In genomic region chr3:126121632-126122031, GRCh38 we compare ENCODE assay signal across 22 cellular contexts. TPM values are rescaled to one million over a fixed set of nuclear protein-coding genes. Genes with fewer than 3 reads are reported as not detected.
DNase-seq lines count a peak whose midpoint lies in the region; ATAC-seq and TF ChIP-seq lines count a peak whose summit lies in the region.
"Had no signal": no experiment of that assay in that cellular context is flagged by ENCODE, and none has a peak within 500 bp of the region (broad histone marks: within the 10 kb centered on the region; RNA-seq: fewer than 3 reads in every experiment).

No MANE protein-coding gene starts in this region.

- H2BK12ac ChIP-seq in H9 (ENCODE audit: insufficient read length, low read depth, low read length) = no peak overlapping the region

- H3K23me2 ChIP-seq in H9 (ENCODE audit: insufficient read length, low read depth, low read length, poor library complexity, severe bottlenecking) = no peaks in the 10 kb centered on the region

- no peak overlapping the region for H2BK120ac ChIP-seq in H9 (ENCODE audit: low read depth, low read length, poor library complexity, severe bottlenecking)

- H3K23ac ChIP-seq in H9 (ENCODE audit: insufficient read length, low read depth, low read length) = no peak overlapping the region

- no peak overlapping the region for H3K4me3 Mint-ChIP-seq in H9
- H3K4me3 Mint-ChIP-seq in activated CD8-positive, alpha-beta memory T cell treated with anti-CD3 and anti-CD28 coated beads, Interleukin-2, amount 10 ng/mL, durations not matched to agents 7 days and 5 days = no peak overlapping the region
- H3K4me3 Mint-ChIP-seq in activated T-helper 2 cell treated with anti-CD3 and anti-CD28 coated beads, Interferon-gamma antibody, Interleukin-2, Interleukin-4, amounts not matched to agents 10 μg/mL and 5 μg/mL and 100 μg/mL, durations not matched to agents 14 hours and 24 hours and 36 hours (ENCODE audit: low read depth) = no peak overlapping the region
- H3K4me3 Mint-ChIP-seq: CD4-positive, alpha-beta memory T cell had no signal

- H3K36me3 ChIP-seq in stomach (peaks cover 0 to 3% (median 0%) of the 10 kb centered on the region in 4 donors), left ventricle myocardium inferior (no peaks in the 10 kb centered on the region)
- H3K36me3 ChIP-seq: BE2C, HAP-1, SJCRH30 had no signal

- no peak overlapping the region for H4K5ac ChIP-seq in H9 (ENCODE audit: insufficient read length, low read depth, low read length)

- H3K4me2 ChIP-seq in H9 (ENCODE audit: insufficient read depth, insufficient read length, low read length) = no peak overlapping the region

- H3K27ac ChIP-seq in H9 (ENCODE audit: insufficient read length, low read depth, low read length) = no peak overlapping the region
- H3K27ac ChIP-seq in stomach = no peak overlapping the region
- H3K27ac ChIP-seq in left ventricle myocardium inferior (replicated peaks) = no peak overlapping the region
- H3K27ac ChIP-seq: RWPE1, SJCRH30 had no signal

- peaks cover 12 to 32% of the 10 kb centered on the region in 2 experiments for H3K4me1 Mint-ChIP-seq in H9
- H3K4me1 Mint-ChIP-seq in activated CD8-positive, alpha-beta memory T cell treated with anti-CD3 and anti-CD28 coated beads, Interleukin-2, amount 10 ng/mL, durations not matched to agents 7 days and 5 days = no peaks in the 10 kb centered on the region
- no peaks in the 10 kb centered on the region for H3K4me1 Mint-ChIP-seq in activated T-helper 2 cell treated with anti-CD3 and anti-CD28 coated beads, Interferon-gamma antibody, Interleukin-2, Interleukin-4, amounts not matched to agents 10 μg/mL and 5 μg/mL and 100 μg/mL, durations not matched to agents 14 hours and 24 hours and 36 hours (ENCODE audit: low read depth)
- H3K4me1 Mint-ChIP-seq: CD4-positive, alpha-beta memory T cell had no signal

- H3K14ac ChIP-seq in H9 (ENCODE audit: insufficient read depth, low read length) = no peak overlapping the region

- no peak overlapping the region for H3K4me3 ChIP-seq in stomach
- H3K4me3 ChIP-seq in left ventricle myocardium inferior = no peak overlapping the region
- H3K4me3 ChIP-seq: HAP-1, SJCRH30 had no signal

- H2BK5ac ChIP-seq in H9 (ENCODE audit: insufficient read length, low read length) = no peak overlapping the region

- H3K36me3 Mint-ChIP-seq in H9 (ENCODE audit: insufficient read depth in 1 of 3, low read depth in 3 of 3) = no peaks in the 10 kb centered on the region
- no peaks in the 10 kb centered on the region for H3K36me3 Mint-ChIP-seq in activated CD8-positive, alpha-beta memory T cell treated with anti-CD3 and anti-CD28 coated beads, Interleukin-2, amount 10 ng/mL, durations not matched to agents 7 days and 5 days
- no peaks in the 10 kb centered on the region for H3K36me3 Mint-ChIP-seq in activated T-helper 2 cell treated with anti-CD3 and anti-CD28 coated beads, Interferon-gamma antibody, Interleukin-2, Interleukin-4, amounts not matched to agents 10 μg/mL and 5 μg/mL and 100 μg/mL, durations not matched to agents 14 hours and 24 hours and 36 hours (ENCODE audit: low read depth)
- H3K36me3 Mint-ChIP-seq: CD4-positive, alpha-beta memory T cell had no signal

- TF ChIP-seq POLR2A in stomach (IDR thresholded peaks at IDR 0.05) = no peak

- no peak overlapping the region for H2BK15ac ChIP-seq in H9 (ENCODE audit: low read depth, low read length)

- H3K27me3 ChIP-seq in H9 (ENCODE audit: insufficient read depth, low read length) (no peaks in the 10 kb centered on the region), stomach (peaks cover 0 to 4% (median 0%) of the 10 kb centered on the region in 3 donors), left ventricle myocardium inferior (ENCODE audit: low read depth) (no peaks in the 10 kb centered on the region)

- H3K9me3 ChIP-seq in H9 (ENCODE audit: control insufficient read depth, low read depth, low read length) (no peaks in the 10 kb centered on the region), stomach (no peaks in the 10 kb centered on the region), left ventricle myocardium inferior (replicated peaks) (no peaks in the 10 kb centered on the region)
- H3K9me3 ChIP-seq: BE2C, HAP-1, SJCRH30 had no signal

- H2BK20ac ChIP-seq in H9 (ENCODE audit: low read depth, low read length, poor library complexity, severe bottlenecking) = no peak overlapping the region

- no peak overlapping the region for H4K8ac ChIP-seq in H9 (replicated peaks; ENCODE audit: insufficient read length, low read depth, low read length)

- H4K91ac ChIP-seq in H9 (ENCODE audit: insufficient read length, low read depth, low read length) = no peak overlapping the region

- no peak overlapping the region for H3K56ac ChIP-seq in H9 (ENCODE audit: insufficient read length, low read depth, low read length)

- intact Hi-C loops in stomach (cut with DNase I; ENCODE audit: low total_unique reads) (loop anchor here (10.0 kb wide), 1 partner anchor 273 kb away; the partner anchor contains the start of gene CFAP100), left ventricle myocardium inferior (cut with micrococcal nuclease) (no loop called here)
- intact Hi-C loops in activated T-helper 2 cell treated with anti-CD3 and anti-CD28 coated beads, Interferon-gamma antibody, Interleukin-2, Interleukin-4, amounts not matched to agents 10 μg/mL and 5 μg/mL and 100 μg/mL, durations not matched to agents 14 hours and 24 hours and 36 hours (cut with micrococcal nuclease) = no loop called here

- H3K9ac ChIP-seq in H9 (ENCODE audit: extremely low read depth, insufficient read length, low read length) = no peak overlapping the region

- no peaks in the 10 kb centered on the region for H3K79me2 ChIP-seq in H9 (ENCODE audit: insufficient read depth, low read length)

- peaks cover 12% of the 10 kb centered on the region for H3K27me3 Mint-ChIP-seq in H9 (ENCODE audit: low read depth)
- H3K27me3 Mint-ChIP-seq in activated CD8-positive, alpha-beta memory T cell treated with anti-CD3 and anti-CD28 coated beads, Interleukin-2, amount 10 ng/mL, durations not matched to agents 7 days and 5 days = peaks cover 13% of the 10 kb centered on the region
- peaks cover 1% of the 10 kb centered on the region for H3K27me3 Mint-ChIP-seq in activated T-helper 2 cell treated with anti-CD3 and anti-CD28 coated beads, Interferon-gamma antibody, Interleukin-2, Interleukin-4, amounts not matched to agents 10 μg/mL and 5 μg/mL and 100 μg/mL, durations not matched to agents 14 hours and 24 hours and 36 hours (ENCODE audit: low read depth)

- no CpG with 5 or more reads among the region's 4 CpGs for WGBS in H9 (ENCODE audit: extremely low coverage, insufficient read length, low lambda C conversion rate)
- 81 to 92% (median 89%) methylated on average over 4 of the region's 4 CpGs for WGBS in stomach, 5 donors

- H4K20me1 ChIP-seq in H9 (ENCODE audit: control insufficient read depth, insufficient read depth, insufficient read length) = no peaks in the 10 kb centered on the region

- H2AK5ac ChIP-seq in H9 (ENCODE audit: insufficient read length, low read length) = no peak overlapping the region

- no peak overlapping the region for H3T11ph ChIP-seq in H9 (ENCODE audit: low read length)

- ATAC-seq in activated CD8-positive, alpha-beta memory T cell treated with anti-CD3 and anti-CD28 coated beads, Interleukin-2, amount 10 ng/mL, durations not matched to agents 7 days and 5 days = no peak
- ATAC-seq in left lobe of liver = no peak

- CTCF ChIA-PET in activated CD8-positive, alpha-beta memory T cell treated with anti-CD3 and anti-CD28 coated beads, Interleukin-2, amount 10 ng/mL, durations not matched to agents 7 days and 5 days (lab: Charles Lee) = no interaction called here

- H3K4ac ChIP-seq in H9 (ENCODE audit: low read depth, low read length) = no peak overlapping the region

- H3K79me1 ChIP-seq in H9 (ENCODE audit: insufficient read depth, low read depth, low read length, poor library complexity, severe bottlenecking) = no peaks in the 10 kb centered on the region

- H3K27ac Mint-ChIP-seq in H9 = no peak overlapping the region
- no peak overlapping the region for H3K27ac Mint-ChIP-seq in activated CD8-positive, alpha-beta memory T cell treated with anti-CD3 and anti-CD28 coated beads, Interleukin-2, amount 10 ng/mL, durations not matched to agents 7 days and 5 days
- H3K27ac Mint-ChIP-seq in activated T-helper 2 cell treated with anti-CD3 and anti-CD28 coated beads, Interferon-gamma antibody, Interleukin-2, Interleukin-4, amounts not matched to agents 10 μg/mL and 5 μg/mL and 100 μg/mL, durations not matched to agents 14 hours and 24 hours and 36 hours = no peak overlapping the region
- H3K27ac Mint-ChIP-seq: CD4-positive, alpha-beta memory T cell had no signal

- no peaks in the 10 kb centered on the region for H3K9me3 Mint-ChIP-seq in H9
- H3K9me3 Mint-ChIP-seq in activated CD8-positive, alpha-beta memory T cell treated with anti-CD3 and anti-CD28 coated beads, Interleukin-2, amount 10 ng/mL, durations not matched to agents 7 days and 5 days (ENCODE audit: low read depth) = no peaks in the 10 kb centered on the region
- no peaks in the 10 kb centered on the region for H3K9me3 Mint-ChIP-seq in activated T-helper 2 cell treated with anti-CD3 and anti-CD28 coated beads, Interferon-gamma antibody, Interleukin-2, Interleukin-4, amounts not matched to agents 10 μg/mL and 5 μg/mL and 100 μg/mL, durations not matched to agents 14 hours and 24 hours and 36 hours

- TF ChIP-seq EP300 in stomach (IDR thresholded peaks at IDR 0.05) = no peak

- no peak for TF ChIP-seq CTCF in H9 (conservative IDR thresholded peaks at IDR 0.05)
- TF ChIP-seq CTCF in stomach (IDR thresholded peaks at IDR 0.05) = no peak
- no peak for TF ChIP-seq CTCF in left ventricle myocardium inferior (IDR thresholded peaks at IDR 0.05; ENCODE audit: borderline replicate concordance)

- H3K4me1 ChIP-seq in H9 (ENCODE audit: insufficient read depth, low read length) (no peaks in the 10 kb centered on the region), stomach (no peaks in the 10 kb centered on the region), left ventricle myocardium inferior (no peaks in the 10 kb centered on the region)
- H3K4me1 ChIP-seq: BE2C, HAP-1, SJCRH30 had no signal

- H2AFZ ChIP-seq in H9 (ENCODE audit: low read length) = no peak overlapping the region

- peak; percentile 36 for DNase-seq in H9
- peak; percentile 22 for DNase-seq in activated CD8-positive, alpha-beta memory T cell treated with anti-CD3 and anti-CD28 coated beads, Interleukin-2, amount 10 ng/mL, durations not matched to agents 7 days and 5 days
- DNase-seq in left lobe of liver (ENCODE audit: low spot score) = peak; percentile 16
- peak; percentile 11 for DNase-seq in stomach
- no peak for DNase-seq in activated T-helper 2 cell treated with anti-CD3 and anti-CD28 coated beads, Interferon-gamma antibody, Interleukin-2, Interleukin-4, amounts not matched to agents 10 μg/mL and 5 μg/mL and 100 μg/mL, durations not matched to agents 14 hours and 24 hours and 36 hours (ENCODE audit: low spot score)
- no peak for DNase-seq in left ventricle myocardium inferior
- no peak for DNase-seq in NCI-H1436 (lab: John Stamatoyannopoulos, UW)
- DNase-seq: BE2C; CD4-positive, alpha-beta memory T cell; DND-41; GDM1; IMR-90; NCI-H1417 treated with DMSO at 0.1 percent for 48 hours; NCI-H2081; NCI-H226; NCI-H526 treated with DMSO at 0.1 percent for 48 hours; NK-92 treated with Interleukin-12 subunit alpha and Interleukin-12 subunit beta, amount 100 ng/mL, for 24 hours; OCI-M1; SJCRH30 had no signal

- H3K18ac ChIP-seq in H9 (ENCODE audit: insufficient read length, low read depth, low read length) = no peak overlapping the region

RNA-seq across cellular contexts. Expression of gene SLC41A3, which starts 37.7 kb away (rescaled TPM):
- total RNA-seq in H9 (2021) (35.5 and 37.3 TPM in 2 replicates), left lobe of liver (15.7 TPM), stomach (10 to 100 TPM; 27.7 to 81.7 (median 43.6) TPM), left ventricle myocardium inferior (30.2 TPM)
- total RNA-seq in activated CD8-positive, alpha-beta memory T cell treated with anti-CD3 and anti-CD28 coated beads, Interleukin-2, amount 10 ng/mL, durations not matched to agents 7 days and 5 days = 10 to 100 TPM; 22.5 to 23.8 TPM
- 10 to 100 TPM; 15.4 to 23.5 (median 18.0) TPM for polyA plus RNA-seq in stomach
- total RNA-seq in activated T-helper 2 cell treated with anti-CD3 and anti-CD28 coated beads, Interferon-gamma antibody, Interleukin-2, Interleukin-4, amounts not matched to agents 10 μg/mL and 5 μg/mL and 100 μg/mL, durations not matched to agents 14 hours and 24 hours and 36 hours = 13.1 and 14.7 TPM in 2 replicates

RNA-seq across cellular contexts. Expression of gene ALDH1L1, which starts 58.8 kb away (rescaled TPM):
- total RNA-seq in H9 (2021) (0.68 and 0.90 TPM in 2 replicates), left lobe of liver (492 TPM), stomach (10 to 100 TPM in 1 of 5 donors, 1 to 10 TPM in 4; 2.6 to 17.4 (median 5.9) TPM), left ventricle myocardium inferior (24.3 TPM)
- not detected for total RNA-seq in activated CD8-positive, alpha-beta memory T cell treated with anti-CD3 and anti-CD28 coated beads, Interleukin-2, amount 10 ng/mL, durations not matched to agents 7 days and 5 days
- polyA plus RNA-seq in stomach = 1 to 10 TPM; 1.4 to 9.8 (median 4.4) TPM
- total RNA-seq in activated T-helper 2 cell treated with anti-CD3 and anti-CD28 coated beads, Interferon-gamma antibody, Interleukin-2, Interleukin-4, amounts not matched to agents 10 μg/mL and 5 μg/mL and 100 μg/mL, durations not matched to agents 14 hours and 24 hours and 36 hours = not detected in 2 replicates
- total RNA-seq: CD4-positive, alpha-beta memory T cell; IMR-90 had no signal
- polyA plus RNA-seq: AG04450; CD4-positive, alpha-beta memory T cell; IMR-90 had no signal

Comparison
In these comparisons a context has a peak if more than half of its experiments do, and no peak if none do; other contexts are left out.
1. DNase-seq: peak in H9 (single experiment), activated CD8-positive, alpha-beta memory T cell treated with anti-CD3 and anti-CD28 coated beads, Interleukin-2, amount 10 ng/mL, durations not matched to agents 7 days and 5 days (single experiment), left lobe of liver (single experiment) and stomach (single experiment); none in activated T-helper 2 cell treated with anti-CD3 and anti-CD28 coated beads, Interferon-gamma antibody, Interleukin-2, Interleukin-4, amounts not matched to agents 10 μg/mL and 5 μg/mL and 100 μg/mL, durations not matched to agents 14 hours and 24 hours and 36 hours (single experiment), left ventricle myocardium inferior (single experiment) and NCI-H1436 (single experiment).
2. RNA of gene ALDH1L1, which starts 58.8 kb away (total RNA-seq): 492 TPM in left lobe of liver (single experiment); 24.3 TPM in left ventricle myocardium inferior (single experiment), 2.6 to 17.4 TPM in stomach, 0.68 to 0.90 TPM in H9, not detected in activated CD8-positive, alpha-beta memory T cell treated with anti-CD3 and anti-CD28 coated beads, Interleukin-2, amount 10 ng/mL, durations not matched to agents 7 days and 5 days and not detected in activated T-helper 2 cell treated with anti-CD3 and anti-CD28 coated beads, Interferon-gamma antibody, Interleukin-2, Interleukin-4, amounts not matched to agents 10 μg/mL and 5 μg/mL and 100 μg/mL, durations not matched to agents 14 hours and 24 hours and 36 hours; every median in the first group is over 10 times any median in the second.